8 cellular contexts compared by ENCODE assay signal in the genomic region with DNA sequence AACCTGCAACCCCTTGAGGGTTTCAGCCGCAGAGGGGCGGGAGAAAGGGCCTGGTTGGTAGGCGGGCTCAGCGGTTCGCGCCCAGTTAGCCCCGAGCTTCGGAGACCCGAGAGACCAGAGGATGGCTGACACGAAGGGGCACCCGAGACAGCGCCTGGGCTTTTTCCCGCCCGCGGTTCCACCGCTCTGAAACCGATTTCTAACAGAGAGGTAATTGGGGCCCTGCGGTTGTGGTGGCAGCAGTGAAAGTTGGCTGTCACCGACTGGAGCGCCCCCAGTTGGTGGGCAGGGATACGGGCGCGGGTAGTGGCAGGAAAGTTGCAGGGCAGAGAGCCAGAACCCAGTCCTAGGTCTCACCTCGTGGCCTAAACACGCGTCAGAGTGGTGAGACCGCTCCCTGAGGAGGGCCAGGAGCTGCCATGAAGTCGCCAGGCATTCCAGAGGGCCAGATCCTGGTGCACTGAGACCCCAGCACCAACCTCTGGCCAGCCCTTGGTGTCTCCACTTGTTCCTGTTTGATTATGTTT. TPM values are rescaled to one million over a fixed set of nuclear protein-coding genes. Genes with fewer than 3 reads are reported as not detected.
A peak's percentile ranks its signal among the peaks of the same experiment; 100 is the strongest.
DNase-seq lines count a peak whose midpoint lies in the region; ATAC-seq and TF ChIP-seq lines count a peak whose summit lies in the region.

No MANE protein-coding gene starts in this region.

- H3K4me1 ChIP-seq in Loucy (ENCODE audit: insufficient read depth, low read length, poor library complexity, severe bottlenecking) (peaks cover 19% of the 10 kb centered on the region), upper lobe of right lung (peaks cover 8% of the 10 kb centered on the region)

- 0 out of 2 replicates have a peak, but pooled peaks cover 5% of the 10 kb centered on the region for H3F3A ChIP-seq in Loucy (ENCODE audit: low read depth)

- peaks cover 9% of the 10 kb centered on the region for H4K20me1 ChIP-seq in Loucy (ENCODE audit: insufficient read depth, low read length, poor library complexity, severe bottlenecking)

- H2AFZ ChIP-seq in Loucy (ENCODE audit: low read length) = peak overlapping the region; percentile 93

- H3K27me3 ChIP-seq in Loucy (ENCODE audit: insufficient read depth, low read length, poor library complexity, severe bottlenecking) (no peaks in the 10 kb centered on the region), upper lobe of right lung (no peaks in the 10 kb centered on the region)

- H3K9me3 ChIP-seq in Loucy (ENCODE audit: insufficient read depth, low read depth, low read length) (no peaks in the 10 kb centered on the region), SK-N-MC (ENCODE audit: low read depth, low read length) (no peaks in the 10 kb centered on the region), upper lobe of right lung (no peaks in the 10 kb centered on the region)

- H3K4me2 ChIP-seq in Loucy (ENCODE audit: low read depth, low read length, poor library complexity, severe bottlenecking) = peak overlapping the region; percentile 80

- H3K4me3 ChIP-seq in Loucy (ENCODE audit: low read length, poor library complexity, severe bottlenecking) (peak overlapping the region; percentile 84), SK-N-MC (peak overlapping the region; percentile 82), upper lobe of right lung (peak overlapping the region; percentile 66)

- peak overlapping the region; percentile 74 for H3K9ac ChIP-seq in Loucy (ENCODE audit: low read depth, low read length, poor library complexity, severe bottlenecking)
- H3K9ac ChIP-seq in SK-N-MC (ENCODE audit: insufficient read length) = peak overlapping the region; percentile 82

- ATAC-seq in Right ventricle myocardium inferior (peak; percentile 85), upper lobe of right lung (peak; percentile 83)

- H3K27ac ChIP-seq in SK-N-MC = peak overlapping the region; percentile 76; the same call in 1 of the 2 replicates
- H3K27ac ChIP-seq in upper lobe of right lung = peak overlapping the region; percentile 87

- peak; percentile 90 for TF ChIP-seq CTCF in Loucy (conservative IDR thresholded peaks at IDR 0.05; ENCODE audit: low read length)
- peak; percentile 77 for TF ChIP-seq CTCF in upper lobe of right lung (IDR thresholded peaks at IDR 0.05)

- intact Hi-C loops in Right ventricle myocardium inferior (cut with DNase I) (loop anchor here (10.0 kb wide), 1 partner anchor 47 kb away; the partner anchor contains the start of genes MFAP1 and WDR76), posterior cingulate gyrus (cut with DNase I) (no loop called here), upper lobe of right lung (cut with DNase I) (no loop called here)

- DNase-seq in Daoy (ENCODE audit: low read depth) (peak; percentile 86), GOT3 (lab: John Stamatoyannopoulos, UW) (peak; percentile 31), SK-N-MC (ENCODE audit: low read depth, low spot score) (no peak), Right ventricle myocardium inferior (ENCODE audit: missing footprints) (peak; percentile 85), posterior cingulate gyrus (peak in 9 of 10 donors; percentile 50 to 94 (median 67)), upper lobe of right lung (peak; percentile 91)
- DNase-seq in activated naive CD4-positive, alpha-beta T cell treated with anti-CD3 and anti-CD28 coated beads, Interleukin-2, amount 50 U/mL, for 16 hours = peak; percentile 85

- peaks cover 15% of the 10 kb centered on the region; the same call in 1 of the 2 replicates for H3K36me3 ChIP-seq in Loucy (ENCODE audit: insufficient read depth, low read length)
- H3K36me3 ChIP-seq in SK-N-MC (ENCODE audit: insufficient read depth, low read length) = peaks cover 13% of the 10 kb centered on the region
- peaks cover 18% of the 10 kb centered on the region for H3K36me3 ChIP-seq in upper lobe of right lung

- H3K79me2 ChIP-seq in Loucy (ENCODE audit: insufficient read depth, low read length) = no peaks in the 10 kb centered on the region

- H3K9me2 ChIP-seq in Loucy (replicated peaks; ENCODE audit: low read depth, low read length) = no peaks in the 10 kb centered on the region

RNA-seq across cellular contexts. Expression of gene ELL3, which starts 0.6 kb away (rescaled TPM):
- 1.2 TPM in 1 of 2 replicates, not detected in the other for total RNA-seq in Daoy (2014; rRNA removed; shearing (Covaris generic))
- total RNA-seq in Right ventricle myocardium inferior (1.5 TPM), upper lobe of right lung (4.3 TPM)

RNA-seq across cellular contexts. Expression of gene SERF2, which starts 14.8 kb away (rescaled TPM):
- total RNA-seq in Daoy (2014; rRNA removed; shearing (Covaris generic)) = 644 and 700 TPM in 2 replicates
- total RNA-seq in Right ventricle myocardium inferior (1,102 TPM), upper lobe of right lung (769 TPM)

RNA-seq across cellular contexts. Expression of gene SERINC4, which starts 22.7 kb away (rescaled TPM):
- total RNA-seq in Daoy (2014; rRNA removed; shearing (Covaris generic)) = 0.11 TPM in 1 of 2 replicates, not detected in the other
- 0.30 TPM for total RNA-seq in Right ventricle myocardium inferior
- not detected for total RNA-seq in upper lobe of right lung

RNA-seq across cellular contexts. Expression of gene HYPK, which starts 23.0 kb away (rescaled TPM):
- 14.5 and 26.3 TPM in 2 replicates for total RNA-seq in Daoy (2014; rRNA removed; shearing (Covaris generic))
- total RNA-seq in Right ventricle myocardium inferior (16.4 TPM), upper lobe of right lung (11.3 TPM)

RNA-seq across cellular contexts. Expression of gene PDIA3, which starts 31.1 kb away (rescaled TPM):
- total RNA-seq in Daoy (2014; rRNA removed; shearing (Covaris generic)) = 104 and 115 TPM in 2 replicates
- 166 TPM for total RNA-seq in Right ventricle myocardium inferior
- 382 TPM for total RNA-seq in upper lobe of right lung
